In genomic region chr19:57812975-57813820, GRCh38 we compare ENCODE assay signal across 6 cellular contexts. TPM values are rescaled to one million over a fixed set of nuclear protein-coding genes. Genes with fewer than 3 reads are reported as not detected.
DNase-seq lines count a peak whose midpoint lies in the region; ATAC-seq and TF ChIP-seq lines count a peak whose summit lies in the region.
"Not testable (repeated sequence)": the region's sequence is repeated elsewhere in the genome, so short reads cannot be mapped to it uniquely, and the experiment has no call there.

No MANE protein-coding gene starts in this region.

- H3K9me3 Mint-ChIP-seq in activated naive CD4-positive, alpha-beta T cell treated with anti-CD3 and anti-CD28 coated beads, Interleukin-2, amount 50 U/mL, for 24 hours; natural killer cell: not testable (repeated sequence)

- not testable (repeated sequence) for TF ChIP-seq CTCF in Peyer's patch (IDR thresholded peaks at IDR 0.05); natural killer cell (IDR thresholded peaks at IDR 0.05); thoracic aorta (IDR thresholded peaks at IDR 0.05)

- peak overlapping the region; percentile 96 for H3K4me3 Mint-ChIP-seq in activated naive CD4-positive, alpha-beta T cell treated with anti-CD3 and anti-CD28 coated beads, Interleukin-2, amount 50 U/mL, for 24 hours
- peak overlapping the region; percentile 75 for H3K4me3 Mint-ChIP-seq in natural killer cell

- 85 to 88% methylated on average over 10 to 13 of the region's 13 CpGs for WGBS in esophagus, 2 donors

- intact Hi-C loops in natural killer cell (cut with micrococcal nuclease) = loop anchor here (5.0 kb wide), 1 partner anchor 131 kb away; the partner anchor contains the start of gene ZNF551

- TF ChIP-seq POLR2A in Peyer's patch (IDR thresholded peaks at IDR 0.05) = not testable (repeated sequence)

- not testable (repeated sequence) for H3K9me3 ChIP-seq in ES-I3 (ENCODE audit: control insufficient read depth, insufficient read depth, low read length); Peyer's patch; esophagus (ENCODE audit: control insufficient read depth in 2 of 2, insufficient read depth in 1 of 2, low read depth in 1 of 2, low read length in 1 of 2); thoracic aorta

- peak overlapping the region in 3 of 4 donors; percentile 8 to 93 (median 83) for H3K27ac ChIP-seq in Peyer's patch
- not testable (repeated sequence) for H3K27ac ChIP-seq in esophagus (ENCODE audit: low read depth in 2 of 2, low read length in 1 of 2); thoracic aorta

- peaks cover 51% of the 10 kb centered on the region for H3K4me1 Mint-ChIP-seq in activated naive CD4-positive, alpha-beta T cell treated with anti-CD3 and anti-CD28 coated beads, Interleukin-2, amount 50 U/mL, for 24 hours
- peaks cover 19 to 20% of the 10 kb centered on the region in 2 donors for H3K4me1 Mint-ChIP-seq in natural killer cell

- ATAC-seq in natural killer cell = peak in 1 of 3 donors; percentile 21
- not testable (repeated sequence) for ATAC-seq in thoracic aorta (ENCODE audit: insufficient number of reproducible peaks, low FRiP score, low read depth)

- H3K27me3 Mint-ChIP-seq in activated naive CD4-positive, alpha-beta T cell treated with anti-CD3 and anti-CD28 coated beads, Interleukin-2, amount 50 U/mL, for 24 hours; natural killer cell (ENCODE audit: low read depth in 2 of 2): not testable (repeated sequence)

- not testable (repeated sequence) for H3K27me3 ChIP-seq in Peyer's patch; esophagus (ENCODE audit: control insufficient read depth in 1 of 2, insufficient read depth in 2 of 2, low read length in 2 of 2); thoracic aorta (replicated peaks; ENCODE audit: insufficient read depth)

- not testable (repeated sequence) for DNase-seq in Peyer's patch; natural killer cell; thoracic aorta (ENCODE audit: low spot score)

- H3K36me3 ChIP-seq in ES-I3 (ENCODE audit: insufficient read depth, low read length); esophagus (ENCODE audit: control insufficient read depth in 2 of 2, insufficient read depth in 2 of 2, low read length in 1 of 2); thoracic aorta: not testable (repeated sequence)
- H3K36me3 ChIP-seq in Peyer's patch = peaks cover 0 to 24% (median 0%) of the 10 kb centered on the region in 3 donors

- H3K4me1 ChIP-seq in ES-I3 (ENCODE audit: insufficient read depth, low read length); esophagus (ENCODE audit: control insufficient read depth in 2 of 2, insufficient read depth in 2 of 2, low read length in 1 of 2): not testable (repeated sequence)
- H3K4me1 ChIP-seq in Peyer's patch (peaks cover 0 to 32% (median 5%) of the 10 kb centered on the region in 4 donors), thoracic aorta (ENCODE audit: control insufficient read depth in 1 of 2, low read depth in 2 of 2) (peaks cover 7 to 26% of the 10 kb centered on the region in 2 donors)

- H3K4me3 ChIP-seq in Peyer's patch (peak overlapping the region in 2 of 4 donors; percentile 79 to 100), esophagus (ENCODE audit: low read depth in 1 of 2, low read length in 2 of 2) (peak overlapping the region; percentile 91), thoracic aorta (peak overlapping the region; percentile 88)

- H3K27ac Mint-ChIP-seq in activated naive CD4-positive, alpha-beta T cell treated with anti-CD3 and anti-CD28 coated beads, Interleukin-2, amount 50 U/mL, for 24 hours = peak overlapping the region; percentile 91
- H3K27ac Mint-ChIP-seq in natural killer cell = peak overlapping the region; percentile 57 to 68

- peak overlapping the region; percentile 68; the same call in 1 of the 2 replicates for H3K9ac ChIP-seq in ES-I3 (ENCODE audit: low read depth, low read length)

- peaks cover 12% of the 10 kb centered on the region for H3K36me3 Mint-ChIP-seq in activated naive CD4-positive, alpha-beta T cell treated with anti-CD3 and anti-CD28 coated beads, Interleukin-2, amount 50 U/mL, for 24 hours
- H3K36me3 Mint-ChIP-seq in natural killer cell = not testable (repeated sequence)

RNA-seq across cellular contexts. Expression of gene ZNF552, which starts 1.5 kb away (rescaled TPM):
- total RNA-seq in Peyer's patch (10 to 100 TPM in 3 of 4 donors, 1 to 10 TPM in 1; 7.4 to 49.2 (median 37.4) TPM), natural killer cell (10 to 100 TPM; 13.0 to 14.5 (median 14.3) TPM), thoracic aorta (10 to 100 TPM in 1 of 2 donors, 1 to 10 TPM in 1; 9.6 to 23.9 TPM)
- 1 to 10 TPM; 4.6 to 5.7 TPM for polyA plus RNA-seq in esophagus

RNA-seq across cellular contexts. Expression of gene ZNF587B, which starts 16.9 kb away (rescaled TPM):
- total RNA-seq in Peyer's patch (10 to 100 TPM; 19.3 to 32.4 (median 25.0) TPM), natural killer cell (10 to 100 TPM; 23.4 to 25.7 (median 23.9) TPM), thoracic aorta (10 to 100 TPM; 11.9 to 35.8 TPM)
- 1 to 10 TPM; 3.1 to 5.7 TPM for polyA plus RNA-seq in esophagus

RNA-seq across cellular contexts. Expression of gene ZNF587, which starts 36.5 kb away (rescaled TPM):
- total RNA-seq in Peyer's patch (10 to 100 TPM; 35.7 to 74.7 (median 62.8) TPM), natural killer cell (10 to 100 TPM; 54.9 to 58.9 (median 55.1) TPM), thoracic aorta (10 to 100 TPM; 18.3 to 29.7 TPM)
- polyA plus RNA-seq in esophagus = 10 to 100 TPM in 1 of 2 donors, 1 to 10 TPM in 1; 4.9 to 19.5 TPM

RNA-seq across cellular contexts. Expression of gene ZNF586, which starts 43.7 kb away (rescaled TPM):
- total RNA-seq in Peyer's patch (10 to 100 TPM; 14.2 to 39.6 (median 23.8) TPM), natural killer cell (10 to 100 TPM; 24.0 to 33.3 (median 28.2) TPM), thoracic aorta (10 to 100 TPM in 1 of 2 donors, 1 to 10 TPM in 1; 8.7 to 15.4 TPM)
- polyA plus RNA-seq in esophagus = 1 to 10 TPM; 5.0 to 5.4 TPM
